30 cellular contexts compared by ENCODE assay signal in genomic region chr7:99955247-99955646, GRCh38. TPM values are rescaled to one million over a fixed set of nuclear protein-coding genes. Genes with fewer than 3 reads are reported as not detected.
DNase-seq lines count a peak whose midpoint lies in the region; ATAC-seq, FAIRE-seq and TF ChIP-seq lines count a peak whose summit lies in the region.
"Had no signal": no experiment of that assay in that cellular context is flagged by ENCODE, and none has a peak within 500 bp of the region (broad histone marks: within the 10 kb centered on the region; RNA-seq: fewer than 3 reads in every experiment).

No MANE protein-coding gene starts in this region.

- no peak for TF ChIP-seq POLR2A in A549 (IDR thresholded peaks at IDR 0.05; ENCODE audit: low read length)
- TF ChIP-seq POLR2A in HCT116 (IDR thresholded peaks at IDR 0.05; ENCODE audit: borderline replicate concordance, extremely low read depth, insufficient read depth, insufficient read length) = no peak
- TF ChIP-seq POLR2A in GM12878 (IDR thresholded peaks at IDR 0.05; ENCODE audit: low read depth, low read length) = no peak
- no peak for TF ChIP-seq POLR2A in spleen (IDR thresholded peaks at IDR 0.05)

- TF ChIP-seq EP300 in A549 (IDR thresholded peaks at IDR 0.05) (no peak), GM12878 (IDR thresholded peaks at IDR 0.05; ENCODE audit: borderline replicate concordance in 1 of 2, control insufficient read depth in 1 of 2, low read depth in 2 of 2, low read length in 2 of 2) (no peak)

- ATAC-seq in A549 (peak; percentile 14 to 27; a peak in 2 of 6 replicates), HCT116 (0 out of 2 replicates have a peak, but pooled peaks have one; percentile 54), GM12878 (no peak), left colon (peak; percentile 22), GM19463 (IDR thresholded peaks at IDR 0.05; ENCODE audit: unreplicated experiment) (no peak), HG03139 (IDR thresholded peaks at IDR 0.05; ENCODE audit: unreplicated experiment) (no peak)
- ATAC-seq: GM23338; stimulated activated memory B cell treated with anti-CD40 and anti-IgM and Interleukin-4, amounts not matched to agents 10 μg/mL and 1 μg/mL and 100 μg/mL, for 72 hours had no signal

- no peak for DNase-seq in A549 (ENCODE audit: low read depth in 1 of 2, low spot score in 1 of 2)
- DNase-seq in HCT116 (ENCODE audit: low read depth, low spot score) = peak; percentile 21
- no peak for DNase-seq in GM12878 (ENCODE audit: low read depth, low spot score)
- no peak for DNase-seq in left colon
- DNase-seq in spleen = no peak
- DNase-seq in stimulated activated CD4-positive, alpha-beta T cell treated with anti-CD3 and anti-CD28 coated beads, Interleukin-2, amount 100 ng/mL, for 24 hours = no peak
- DNase-seq: activated B cell treated with CpG ODN at 0.5 μM for 24 hours; activated CD4-positive, alpha-beta memory T cell treated with anti-CD3 and anti-CD28 coated beads for 36 hours; activated CD8-positive, alpha-beta memory T cell treated with anti-CD3 and anti-CD28 coated beads, Interleukin-2, amount 50 U/mL, for 48 hours; dorsolateral prefrontal cortex; glutamatergic neuron; Karpas-422; NCI-H1105 treated with DMSO at 0.1 percent for 48 hours; NCI-H2081; NCI-H226; Right ventricle myocardium superior; stimulated activated CD4-positive, alpha-beta T cell treated with anti-CD3 and anti-CD28 coated beads, Interleukin-4, amount 100 ng/mL, for 1 hour had no signal

- H3K4me1 ChIP-seq in A549 (no peaks in the 10 kb centered on the region), HCT116 (ENCODE audit: control insufficient read depth in 1 of 2, insufficient read depth in 2 of 2, low read length in 2 of 2) (peaks cover 0 to 14% of the 10 kb centered on the region in 2 experiments; a peak in 2 of 4 replicates), GM12878 (ENCODE audit: control insufficient read depth, insufficient read depth, low read length) (no peaks in the 10 kb centered on the region), spleen (no peaks in the 10 kb centered on the region)

- RAD21 ChIA-PET in HCT116 (lab: Charles Lee; ENCODE audit: low non-redundant PET in 1 of 2, low total read pairs in 2 of 2, uncharacterized antibody in 2 of 2, unreplicated experiment in 2 of 2) = interaction anchor here in 1 of 2 experiments (0.7 kb wide), 1 partner anchor 26 kb away, joined by 3 read pairs; the partner anchor contains the start of gene GJC3
- RAD21 ChIA-PET in GM12878 (lab: Charles Lee; ENCODE audit: unreplicated experiment) = no interaction called here

- intact Hi-C loops in HCT116 (cut with micrococcal nuclease) = no loop called here
- intact Hi-C loops in GM12878 (cut with micrococcal nuclease; ENCODE audit: unreplicated experiment) = no loop called here
- intact Hi-C loops in left colon (cut with DNase I, micrococcal nuclease) = no loop called here
- intact Hi-C loops in spleen (cut with DNase I; ENCODE audit: low total_unique reads) = no loop called here

- CTCF ChIA-PET in A549 (lab: Yijun Ruan, JAX) (interaction anchor here (0.5 to 2.0 kb wide), 4 partner anchors 19 to 339 kb away, joined by 3 to 12 read pairs (median 3); partner anchors contain the start of genes GJC3 and ZSCAN25), HCT116 (lab: Charles Lee) (interaction anchor here (1.0 kb wide), 1 partner anchor 25 kb away, joined by 5 read pairs; no protein-coding TSS in a partner anchor), GM12878 (lab: Yijun Ruan, JAX) (no interaction called here)

- no peaks in the 10 kb centered on the region for H3K79me2 ChIP-seq in HCT116 (ENCODE audit: insufficient read depth, low read length)
- no peaks in the 10 kb centered on the region for H3K79me2 ChIP-seq in GM12878 (ENCODE audit: control insufficient read depth, insufficient read depth, low read length)

- TF ChIP-seq RAD21 in A549 (conservative IDR thresholded peaks at IDR 0.05 in 1 of 2, IDR thresholded peaks at IDR 0.05 in 1 of 2) (no peak), HCT116 (IDR thresholded peaks at IDR 0.05; ENCODE audit: low read depth) (no peak), GM12878 (IDR thresholded peaks at IDR 0.05; ENCODE audit: insufficient read depth, low read depth, low read length) (no peak)

- H4K20me1 ChIP-seq in HCT116 (ENCODE audit: insufficient read depth) (no peaks in the 10 kb centered on the region), GM12878 (ENCODE audit: control insufficient read depth, insufficient read depth) (no peaks in the 10 kb centered on the region)
- H4K20me1 ChIP-seq: BLaER1 treated with 17β-estradiol and CSF1 and Interleukin-3, amounts not matched to agents 10 nM and 100 nM had no signal

- in situ Hi-C loops in GM12878 (cut with MboI) = no loop called here

- H3K4me3 ChIP-seq in A549 = no peak overlapping the region
- no peak overlapping the region for H3K4me3 ChIP-seq in HCT116 (replicated peaks in 1 of 2; ENCODE audit: low read depth in 1 of 2, low read length in 2 of 2)
- H3K4me3 ChIP-seq in GM12878 = no peak overlapping the region
- no peak overlapping the region for H3K4me3 ChIP-seq in spleen
- H3K4me3 ChIP-seq: BLaER1 treated with 17β-estradiol and CSF1 and Interleukin-3, amounts not matched to agents 10 nM and 100 nM; dorsolateral prefrontal cortex; GM23338; skin epidermis had no signal

- H3K27me3 ChIP-seq in HCT116 (ENCODE audit: insufficient read depth, low read length) (no peaks in the 10 kb centered on the region), GM12878 (replicated peaks in 1 of 2; ENCODE audit: control insufficient read depth in 2 of 2, insufficient read depth in 2 of 2, low read length in 1 of 2) (no peaks in the 10 kb centered on the region), spleen (replicated peaks in 1 of 7) (peaks cover 0 to 49% (median 0%) of the 10 kb centered on the region in 7 donors)
- H3K27me3 ChIP-seq: BLaER1 treated with 17β-estradiol and CSF1 and Interleukin-3, amounts not matched to agents 10 nM and 100 nM had no signal

- H3K9me3 ChIP-seq in A549 = peaks cover 14% of the 10 kb centered on the region; the same call in 2 of the 3 replicates
- no peaks in the 10 kb centered on the region for H3K9me3 ChIP-seq in HCT116 (ENCODE audit: control insufficient read depth in 1 of 2, insufficient read depth in 1 of 2, low read depth in 1 of 2, low read length in 2 of 2)
- no peaks in the 10 kb centered on the region; the same call in 2 of the 3 replicates for H3K9me3 ChIP-seq in GM12878 (replicated peaks; ENCODE audit: control insufficient read depth, insufficient read depth, low read length)
- H3K9me3 ChIP-seq in spleen = peaks cover 0 to 13% (median 7%) of the 10 kb centered on the region in 8 donors

- no TSS peak for BruUV-seq in HCT116 (replicated peaks; lab: Mats Ljungman, UMichigan)
- BruUV-seq in GM12878 (replicated peaks; lab: Mats Ljungman, UMichigan) = no TSS peak

- SMC1A ChIA-PET in GM12878 (lab: Charles Lee; ENCODE audit: uncharacterized antibody, unreplicated experiment) = no interaction called here

- FAIRE-seq in A549 (lab: Jason Lieb, UNC) (no peak), GM12878 (lab: Jason Lieb, UNC) (no peak)
- FAIRE-seq: astrocyte, D721Med had no signal

- H3K27ac ChIP-seq in A549 (no peak overlapping the region), HCT116 (ENCODE audit: low read depth, low read length) (no peak overlapping the region), GM12878 (ENCODE audit: control insufficient read depth, insufficient read depth) (no peak overlapping the region), spleen (no peak overlapping the region)
- H3K27ac ChIP-seq: BLaER1 treated with 17β-estradiol and CSF1 and Interleukin-3, amounts not matched to agents 10 nM and 100 nM; dorsolateral prefrontal cortex; skin epidermis had no signal

- H2AFZ ChIP-seq in HCT116 (ENCODE audit: low read depth, low read length, poor library complexity, severe bottlenecking) = no peak overlapping the region
- no peak overlapping the region for H2AFZ ChIP-seq in GM12878 (ENCODE audit: control insufficient read depth, low read depth, low read length)
- H2AFZ ChIP-seq: GM23338 had no signal

- WGBS in A549 (ENCODE audit: missing lambda C conversion rate) = 56% methylated on average over 6 of the region's 6 CpGs
- 27% methylated on average over 6 of the region's 6 CpGs for WGBS in GM12878 (ENCODE audit: insufficient coverage, insufficient replicate concordance, low lambda C conversion rate, missing lambda C conversion rate)
- 68 to 85% (median 71%) methylated on average over 6 of the region's 6 CpGs for WGBS in spleen, 5 donors

- POLR2A ChIA-PET in A549 (lab: Yijun Ruan, JAX) = interaction anchor here (0.7 kb wide), 1 partner anchor 26 kb away, joined by 3 read pairs; no protein-coding TSS in a partner anchor
- POLR2A ChIA-PET in HCT116 (lab: Charles Lee) = interaction anchor here (1.0 kb wide), 1 partner anchor 36 kb away, joined by 3 read pairs; the partner anchor contains the start of gene TRIM4
- POLR2A ChIA-PET in GM12878 (lab: Charles Lee) = interaction anchor here (0.7 kb wide), 1 partner anchor 784 kb away, joined by 4 read pairs; no protein-coding TSS in a partner anchor

- H3K9me2 ChIP-seq in HCT116 (ENCODE audit: insufficient read depth) = no peaks in the 10 kb centered on the region

- H3K4me2 ChIP-seq in A549 = peak overlapping the region; percentile 38; the same call in 1 of the 3 replicates
- H3K4me2 ChIP-seq in HCT116 (ENCODE audit: low read length) = peak overlapping the region; percentile 33
- no peak overlapping the region for H3K4me2 ChIP-seq in GM12878 (ENCODE audit: control insufficient read depth, insufficient read depth)
- H3K4me2 ChIP-seq: BLaER1 treated with 17β-estradiol and CSF1 and Interleukin-3, amounts not matched to agents 10 nM and 100 nM; GM23338 had no signal

- no peak for TF ChIP-seq CTCF in A549 (IDR thresholded peaks at IDR 0.05)
- no peak for TF ChIP-seq CTCF in HCT116 (IDR thresholded peaks at IDR 0.05 in 2 of 3, conservative IDR thresholded peaks at IDR 0.05 in 1 of 3; ENCODE audit: borderline replicate concordance in 1 of 3, insufficient read depth in 1 of 3, low read depth in 2 of 3, low read length in 2 of 3)
- TF ChIP-seq CTCF in GM12878 (IDR thresholded peaks at IDR 0.05 in 2 of 3, conservative IDR thresholded peaks at IDR 0.05 in 1 of 3; ENCODE audit: control insufficient read depth in 2 of 3, extremely low read depth in 1 of 3, insufficient read depth in 1 of 3, low read depth in 3 of 3, low read length in 3 of 3) = no peak
- no peak for TF ChIP-seq CTCF in spleen (IDR thresholded peaks at IDR 0.05 in 8 of 11, conservative IDR thresholded peaks at IDR 0.05 in 3 of 11)

- no peaks in the 10 kb centered on the region for H3K36me3 ChIP-seq in HCT116 (ENCODE audit: control insufficient read depth in 1 of 2, insufficient read depth in 2 of 2, low read length in 2 of 2)
- H3K36me3 ChIP-seq in GM12878 (ENCODE audit: control insufficient read depth in 2 of 2, insufficient read depth in 2 of 2, low read length in 1 of 2) = no peaks in the 10 kb centered on the region
- no peaks in the 10 kb centered on the region for H3K36me3 ChIP-seq in spleen
- H3K36me3 ChIP-seq: BLaER1 treated with 17β-estradiol and CSF1 and Interleukin-3, amounts not matched to agents 10 nM and 100 nM had no signal

- H3K9ac ChIP-seq in HCT116 (ENCODE audit: low read length) (no peak overlapping the region), GM12878 (ENCODE audit: control insufficient read depth, insufficient read depth, low read length) (no peak overlapping the region)
- H3K9ac ChIP-seq: BLaER1 treated with 17β-estradiol and CSF1 and Interleukin-3, amounts not matched to agents 10 nM and 100 nM had no signal

RNA-seq across cellular contexts. Expression of gene AZGP1, which starts 20.6 kb away (rescaled TPM):
- polyA plus RNA-seq in A549 (2011; rRNA removed) (0.13 and 0.48 TPM in 2 replicates), A549 (2017; fragmentation: RNase III; extraction: RNeasy Plus Mini Kit Qiagen cat#74134 plus additional on column Dnase treatment) (0.07 TPM in 1 of 3 replicates, not detected in the others), GM12878 (2011; rRNA removed) (not detected in 2 replicates), GM12878 (2014; fragmentation: Illumina TruSeq; extraction: Trizol) (0.29 and 0.40 TPM in 2 replicates), GM12878 (2014; fragmentation: Nextera tagmentation; extraction: Ambion mirVana) (not detected), GM12878 (2014; rRNA removed) (0.25 and 0.44 TPM in 2 replicates), GM12878 (2016; fragmentation: Nextera tagmentation; extraction: Ambion mirVana) (not detected), spleen (1 to 10 TPM in 1 of 3 donors, under 1 TPM in 2; 0.13 to 2.3 (median 0.36) TPM)
- polyA plus RNA-seq in A549 (2012; cell fraction: cytosol; rRNA removed) = 0.07 and 0.09 TPM in 2 replicates
- not detected in 2 replicates for polyA plus RNA-seq in A549 (2012; cell fraction: nucleus; rRNA removed)
- polyA minus RNA-seq in A549 (2011; rRNA and poly(A)+ RNA removed) = not detected in 2 replicates
- total RNA-seq in HCT116 (2021; ENCODE audit: unreplicated experiment) (1.1 TPM), GM12878 (2014; rRNA removed) (0.28 and 0.54 TPM in 2 replicates), GM12878 (2014; rRNA removed; fragmentation: Illumina TruSeq; extraction: Trizol) (0.18 and 0.46 TPM in 2 replicates), GM12878 (2021) (0.64 and 1.1 TPM in 2 replicates), left colon (1 to 10 TPM; 3.4 to 4.8 TPM), spleen (under 1 TPM in 1 of 7 donors, not detected in 6; 0.79 TPM)
- 0.84 and 1.1 TPM in 2 replicates for polyA plus RNA-seq in HCT116 (2012)
- not detected in 2 replicates for total RNA-seq in GM12878 (2013; cell fraction: nucleolus; rRNA removed)
- 0.47 TPM for polyA plus RNA-seq in GM12878 (2011; ENCODE audit: low read depth)
- 0.08 and 0.13 TPM in 2 replicates for polyA plus RNA-seq in GM12878 (2011; cell fraction: cytosol; rRNA removed)
- not detected in 2 replicates for polyA plus RNA-seq in GM12878 (2011; cell fraction: nucleus; rRNA removed)
- polyA plus RNA-seq in GM12878 (2012) = not detected in 2 replicates
- not detected in 2 replicates for polyA minus RNA-seq in GM12878 (2011; rRNA and poly(A)+ RNA removed)
- polyA minus RNA-seq in GM12878 (2011; cell fraction: cytosol; rRNA and poly(A)+ RNA removed) = not detected in 2 replicates
- polyA minus RNA-seq in GM12878 (2011; cell fraction: nucleus; rRNA and poly(A)+ RNA removed) = not detected in 2 replicates
- total RNA-seq: activated B cell treated with CpG ODN at 0.5 μM for 24 hours; activated CD4-positive, alpha-beta memory T cell treated with anti-CD3 and anti-CD28 coated beads for 36 hours; activated T-helper 2 cell treated with anti-CD3 and anti-CD28 coated beads, Interferon-gamma antibody, Interleukin-2, Interleukin-4, amounts not matched to agents 10 μg/mL and 5 μg/mL and 100 μg/mL, durations not matched to agents 14 hours and 24 hours and 36 hours; astrocyte; G401; myocyte; pulmonary artery endothelial cell had no signal

RNA-seq across cellular contexts. Expression of gene GJC3, which starts 25.8 kb away (rescaled TPM):
- polyA plus RNA-seq in A549 (2011; rRNA removed) (0.30 and 0.36 TPM in 2 replicates), A549 (2017; fragmentation: RNase III; extraction: RNeasy Plus Mini Kit Qiagen cat#74134 plus additional on column Dnase treatment) (0.10 to 0.20 TPM in 2 of 3 replicates, not detected in the other), GM12878 (2011; rRNA removed) (not detected in 2 replicates), GM12878 (2014; fragmentation: Illumina TruSeq; extraction: Trizol) (0.06 TPM in 1 of 2 replicates, not detected in the other), GM12878 (2014; fragmentation: Nextera tagmentation; extraction: Ambion mirVana) (not detected), GM12878 (2014; rRNA removed) (0.06 and 0.20 TPM in 2 replicates), GM12878 (2016; fragmentation: Nextera tagmentation; extraction: Ambion mirVana) (under 1 TPM in 1 of 2 experiments, not detected in 1; 0.11 TPM), spleen (under 1 TPM in 2 of 3 donors, not detected in 1; 0.29 to 0.53 TPM)
- 0.09 TPM in 2 replicates for polyA plus RNA-seq in A549 (2012; cell fraction: cytosol; rRNA removed)
- 0.10 TPM in 1 of 2 replicates, not detected in the other for polyA plus RNA-seq in A549 (2012; cell fraction: nucleus; rRNA removed)
- polyA minus RNA-seq in A549 (2011; rRNA and poly(A)+ RNA removed) = 0.21 TPM in 1 of 2 replicates, not detected in the other
- total RNA-seq in HCT116 (2021; ENCODE audit: unreplicated experiment) (0.76 TPM), GM12878 (2014; rRNA removed) (not detected in 2 replicates), GM12878 (2014; rRNA removed; fragmentation: Illumina TruSeq; extraction: Trizol) (0.18 TPM in 1 of 2 replicates, not detected in the other), GM12878 (2021) (not detected in 2 replicates), left colon (not detected), spleen (1 to 10 TPM in 1 of 7 donors, under 1 TPM in 1, not detected in 5; 0.47 to 1.0 TPM)
- polyA plus RNA-seq in HCT116 (2012) = 0.21 and 0.47 TPM in 2 replicates
- not detected in 2 replicates for total RNA-seq in GM12878 (2013; cell fraction: nucleolus; rRNA removed)
- not detected for polyA plus RNA-seq in GM12878 (2011; ENCODE audit: low read depth)
- polyA plus RNA-seq in GM12878 (2011; cell fraction: cytosol; rRNA removed) = not detected in 2 replicates
- not detected in 2 replicates for polyA plus RNA-seq in GM12878 (2011; cell fraction: nucleus; rRNA removed)
- 0.20 and 0.28 TPM in 2 replicates for polyA plus RNA-seq in GM12878 (2012)
- not detected in 2 replicates for polyA minus RNA-seq in GM12878 (2011; rRNA and poly(A)+ RNA removed)
- polyA minus RNA-seq in GM12878 (2011; cell fraction: cytosol; rRNA and poly(A)+ RNA removed) = not detected in 2 replicates
- polyA minus RNA-seq in GM12878 (2011; cell fraction: nucleus; rRNA and poly(A)+ RNA removed) = not detected in 2 replicates
- total RNA-seq: activated B cell treated with CpG ODN at 0.5 μM for 24 hours, astrocyte, G401, myocyte, OCI-LY7, pulmonary artery endothelial cell had no signal

RNA-seq across cellular contexts. Expression of gene TRIM4, which starts 35.9 kb away (rescaled TPM):
- 33.8 and 34.3 TPM in 2 replicates for polyA plus RNA-seq in A549 (2011; rRNA removed)
- 9.0 and 10.9 TPM in 2 replicates for polyA plus RNA-seq in A549 (2012; cell fraction: cytosol; rRNA removed)
- polyA plus RNA-seq in A549 (2012; cell fraction: nucleus; rRNA removed) = 10.2 and 11.8 TPM in 2 replicates
- 25.6 to 26.5 TPM (median 25.9 TPM) in 3 replicates for polyA plus RNA-seq in A549 (2017; fragmentation: RNase III; extraction: RNeasy Plus Mini Kit Qiagen cat#74134 plus additional on column Dnase treatment)
- polyA minus RNA-seq in A549 (2011; rRNA and poly(A)+ RNA removed) = 14.2 and 14.7 TPM in 2 replicates
- total RNA-seq in HCT116 (2021; ENCODE audit: unreplicated experiment) = 25.1 TPM
- polyA plus RNA-seq in HCT116 (2012) = 17.3 and 19.1 TPM in 2 replicates
- total RNA-seq in GM12878 (2013; cell fraction: nucleolus; rRNA removed) = 50.0 and 52.4 TPM in 2 replicates
- 18.0 and 18.4 TPM in 2 replicates for total RNA-seq in GM12878 (2014; rRNA removed)
- 17.5 and 18.5 TPM in 2 replicates for total RNA-seq in GM12878 (2014; rRNA removed; fragmentation: Illumina TruSeq; extraction: Trizol)
- 19.5 and 19.8 TPM in 2 replicates for total RNA-seq in GM12878 (2021)
- 9.8 TPM for polyA plus RNA-seq in GM12878 (2011; ENCODE audit: low read depth)
- 21.8 and 25.0 TPM in 2 replicates for polyA plus RNA-seq in GM12878 (2011; rRNA removed)
- 11.8 and 15.8 TPM in 2 replicates for polyA plus RNA-seq in GM12878 (2011; cell fraction: cytosol; rRNA removed)
- polyA plus RNA-seq in GM12878 (2011; cell fraction: nucleus; rRNA removed) = 18.2 and 22.9 TPM in 2 replicates
- 14.6 and 21.3 TPM in 2 replicates for polyA plus RNA-seq in GM12878 (2012)
- 20.4 and 20.8 TPM in 2 replicates for polyA plus RNA-seq in GM12878 (2014; fragmentation: Illumina TruSeq; extraction: Trizol)
- 1 to 10 TPM; 4.8 to 6.0 TPM for polyA plus RNA-seq in GM12878 (2014; fragmentation: Nextera tagmentation; extraction: Ambion mirVana)
- polyA plus RNA-seq in GM12878 (2014; rRNA removed) = 14.2 and 15.5 TPM in 2 replicates
- polyA plus RNA-seq in GM12878 (2016; fragmentation: Nextera tagmentation; extraction: Ambion mirVana) = 10 to 100 TPM; 16.5 to 19.4 TPM
- polyA minus RNA-seq in GM12878 (2011; rRNA and poly(A)+ RNA removed) = 17.6 and 21.9 TPM in 2 replicates
- 8.0 and 8.2 TPM in 2 replicates for polyA minus RNA-seq in GM12878 (2011; cell fraction: cytosol; rRNA and poly(A)+ RNA removed)
- 13.1 and 23.3 TPM in 2 replicates for polyA minus RNA-seq in GM12878 (2011; cell fraction: nucleus; rRNA and poly(A)+ RNA removed)
- 10 to 100 TPM; 21.5 to 23.8 TPM for total RNA-seq in left colon
- 10 to 100 TPM; 34.7 to 58.5 (median 40.3) TPM for total RNA-seq in spleen
- 10 to 100 TPM; 14.3 to 20.9 (median 14.7) TPM for polyA plus RNA-seq in spleen

Comparison
In these comparisons a context has a peak if more than half of its experiments do, and no peak if none do; other contexts are left out.
1. ATAC-seq: peak in A549 (2 of 2), HCT116 (single experiment) and left colon (single experiment); none in GM12878 (single experiment), GM19463 (single experiment) and HG03139 (single experiment).